1 cellular context compared by ENCODE assay signal in genomic region chr20:30585244-30585796, GRCh38.
A peak's percentile ranks its signal among the peaks of the same experiment; 100 is the strongest.
TF ChIP-seq lines count a peak whose summit lies in the region.
"Not testable (repeated sequence)": the region's sequence is repeated elsewhere in the genome, so short reads cannot be mapped to it uniquely, and the experiment has no call there.

No MANE protein-coding gene starts in this region.

TF ChIP-seq in HepG2, 621 proteins besides CTCF, POLR2A, EP300 and RAD21 (continued from another document and continues in another):
- TF ChIP-seq MYC (CRISPR knock-in tag; IDR thresholded peaks at IDR 0.05; ENCODE audit: borderline replicate concordance), result peak; percentile 77
- peak; percentile 36 for TF ChIP-seq SAP130 (CRISPR knock-in tag; IDR thresholded peaks at IDR 0.05; ENCODE audit: low read depth)
- peak; percentile 30; the same call in 1 of the 2 replicates for TF ChIP-seq BCL6 (CRISPR knock-in tag; IDR thresholded peaks at IDR 0.05)
- peak; percentile 39; the same call in 1 of the 2 replicates for TF ChIP-seq HDAC2 (CRISPR knock-in tag; IDR thresholded peaks at IDR 0.05)
- peak; percentile 98 for TF ChIP-seq MYPOP (CRISPR knock-in tag; IDR thresholded peaks at IDR 0.05)
- TF ChIP-seq, protein P1, sequence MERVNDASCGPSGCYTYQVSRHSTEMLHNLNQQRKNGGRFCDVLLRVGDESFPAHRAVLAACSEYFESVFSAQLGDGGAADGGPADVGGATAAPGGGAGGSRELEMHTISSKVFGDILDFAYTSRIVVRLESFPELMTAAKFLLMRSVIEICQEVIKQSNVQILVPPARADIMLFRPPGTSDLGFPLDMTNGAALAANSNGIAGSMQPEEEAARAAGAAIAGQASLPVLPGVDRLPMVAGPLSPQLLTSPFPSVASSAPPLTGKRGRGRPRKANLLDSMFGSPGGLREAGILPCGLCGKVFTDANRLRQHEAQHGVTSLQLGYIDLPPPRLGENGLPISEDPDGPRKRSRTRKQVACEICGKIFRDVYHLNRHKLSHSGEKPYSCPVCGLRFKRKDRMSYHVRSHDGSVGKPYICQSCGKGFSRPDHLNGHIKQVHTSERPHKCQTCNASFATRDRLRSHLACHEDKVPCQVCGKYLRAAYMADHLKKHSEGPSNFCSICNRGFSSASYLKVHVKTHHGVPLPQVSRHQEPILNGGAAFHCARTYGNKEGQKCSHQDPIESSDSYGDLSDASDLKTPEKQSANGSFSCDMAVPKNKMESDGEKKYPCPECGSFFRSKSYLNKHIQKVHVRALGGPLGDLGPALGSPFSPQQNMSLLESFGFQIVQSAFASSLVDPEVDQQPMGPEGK (CRISPR knock-in tag; IDR thresholded peaks at IDR 0.05), result 0 out of 2 replicates have a peak, but pooled peaks have one; percentile 25
- peak; percentile 22; the same call in 1 of the 2 replicates for TF ChIP-seq ARID4A (CRISPR knock-in tag; IDR thresholded peaks at IDR 0.05; ENCODE audit: borderline replicate concordance)
- peak; percentile 54; the same call in 1 of the 2 replicates for TF ChIP-seq YEATS4 (CRISPR knock-in tag; IDR thresholded peaks at IDR 0.05; ENCODE audit: borderline replicate concordance)
- peak; percentile 13; the same call in 1 of the 2 replicates for TF ChIP-seq FOSL2 (CRISPR knock-in tag; IDR thresholded peaks at IDR 0.05)
- peak; percentile 53; the same call in 1 of the 2 replicates for TF ChIP-seq ZNF331 (CRISPR knock-in tag; IDR thresholded peaks at IDR 0.05)
- not testable (repeated sequence) for TF ChIP-seq HNF1A (IDR thresholded peaks at IDR 0.05; ENCODE audit: low read depth)
- TF ChIP-seq HNF1A (CRISPR knock-in tag; IDR thresholded peaks at IDR 0.05; ENCODE audit: borderline replicate concordance), result 0 out of 2 replicates have a peak, but pooled peaks have one; percentile 29
- peak; percentile 67 to 74; a peak in 3 of 4 replicates for TF ChIP-seq HMGXB4 (CRISPR knock-in tag; IDR thresholded peaks at IDR 0.05; ENCODE audit: borderline replicate concordance in 1 of 2, low read depth in 1 of 2)
- peak; percentile 36; the same call in 1 of the 2 replicates for TF ChIP-seq SPEN (CRISPR knock-in tag; IDR thresholded peaks at IDR 0.05; ENCODE audit: low read depth)
- TF ChIP-seq ATF2 (CRISPR knock-in tag; IDR thresholded peaks at IDR 0.05), result 0 out of 2 replicates have a peak, but pooled peaks have one; percentile 38
- peak; percentile 41; the same call in 1 of the 2 replicates for TF ChIP-seq GATAD1 (CRISPR knock-in tag; IDR thresholded peaks at IDR 0.05)
- TF ChIP-seq, protein P2, sequence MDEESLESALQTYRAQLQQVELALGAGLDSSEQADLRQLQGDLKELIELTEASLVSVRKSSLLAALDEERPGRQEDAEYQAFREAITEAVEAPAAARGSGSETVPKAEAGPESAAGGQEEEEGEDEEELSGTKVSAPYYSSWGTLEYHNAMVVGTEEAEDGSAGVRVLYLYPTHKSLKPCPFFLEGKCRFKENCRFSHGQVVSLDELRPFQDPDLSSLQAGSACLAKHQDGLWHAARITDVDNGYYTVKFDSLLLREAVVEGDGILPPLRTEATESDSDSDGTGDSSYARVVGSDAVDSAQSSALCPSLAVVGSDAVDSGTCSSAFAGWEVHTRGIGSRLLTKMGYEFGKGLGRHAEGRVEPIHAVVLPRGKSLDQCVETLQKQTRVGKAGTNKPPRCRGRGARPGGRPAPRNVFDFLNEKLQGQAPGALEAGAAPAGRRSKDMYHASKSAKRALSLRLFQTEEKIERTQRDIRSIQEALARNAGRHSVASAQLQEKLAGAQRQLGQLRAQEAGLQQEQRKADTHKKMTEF (CRISPR knock-in tag; IDR thresholded peaks at IDR 0.05), result peak; percentile 43; the same call in 1 of the 2 replicates
- TF ChIP-seq TFDP2 (CRISPR knock-in tag; IDR thresholded peaks at IDR 0.05), result peak; percentile 52; the same call in 1 of the 2 replicates
- TF ChIP-seq, protein P3, sequence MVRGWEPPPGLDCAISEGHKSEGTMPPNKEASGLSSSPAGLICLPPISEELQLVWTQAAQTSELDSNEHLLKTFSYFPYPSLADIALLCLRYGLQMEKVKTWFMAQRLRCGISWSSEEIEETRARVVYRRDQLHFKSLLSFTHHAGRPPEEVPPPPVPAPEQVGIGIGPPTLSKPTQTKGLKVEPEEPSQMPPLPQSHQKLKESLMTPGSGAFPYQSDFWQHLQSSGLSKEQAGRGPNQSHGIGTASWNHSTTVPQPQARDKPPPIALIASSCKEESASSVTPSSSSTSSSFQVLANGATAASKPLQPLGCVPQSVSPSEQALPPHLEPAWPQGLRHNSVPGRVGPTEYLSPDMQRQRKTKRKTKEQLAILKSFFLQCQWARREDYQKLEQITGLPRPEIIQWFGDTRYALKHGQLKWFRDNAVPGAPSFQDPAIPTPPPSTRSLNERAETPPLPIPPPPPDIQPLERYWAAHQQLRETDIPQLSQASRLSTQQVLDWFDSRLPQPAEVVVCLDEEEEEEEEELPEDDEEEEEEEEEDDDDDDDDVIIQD (CRISPR knock-in tag; IDR thresholded peaks at IDR 0.05; ENCODE audit: low read depth), result 0 out of 2 replicates have a peak, but pooled peaks have one; percentile 30
- peak; percentile 44; the same call in 1 of the 2 replicates for TF ChIP-seq ZNF350 (CRISPR knock-in tag; IDR thresholded peaks at IDR 0.05; ENCODE audit: borderline replicate concordance, low read depth)
- 0 out of 2 replicates have a peak, but pooled peaks have one; percentile 54 for TF ChIP-seq ZNF552 (CRISPR knock-in tag; IDR thresholded peaks at IDR 0.05; ENCODE audit: borderline replicate concordance)
- TF ChIP-seq KLF12 (CRISPR knock-in tag; IDR thresholded peaks at IDR 0.05; ENCODE audit: borderline replicate concordance), result 0 out of 2 replicates have a peak, but pooled peaks have one; percentile 41
- TF ChIP-seq HOXA3 (CRISPR knock-in tag; IDR thresholded peaks at IDR 0.05), result peak; percentile 45; the same call in 1 of the 2 replicates
- 0 out of 2 replicates have a peak, but pooled peaks have one; percentile 31 for TF ChIP-seq DMAP1 (CRISPR knock-in tag; IDR thresholded peaks at IDR 0.05)
- TF ChIP-seq, protein P4, sequence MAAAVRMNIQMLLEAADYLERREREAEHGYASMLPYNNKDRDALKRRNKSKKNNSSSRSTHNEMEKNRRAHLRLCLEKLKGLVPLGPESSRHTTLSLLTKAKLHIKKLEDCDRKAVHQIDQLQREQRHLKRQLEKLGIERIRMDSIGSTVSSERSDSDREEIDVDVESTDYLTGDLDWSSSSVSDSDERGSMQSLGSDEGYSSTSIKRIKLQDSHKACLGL (CRISPR knock-in tag; IDR thresholded peaks at IDR 0.05), result peak; percentile 68; the same call in 1 of the 2 replicates
- TF ChIP-seq ZNF777 (CRISPR knock-in tag; IDR thresholded peaks at IDR 0.05), result peak; percentile 80
- TF ChIP-seq HNRNPL (IDR thresholded peaks at IDR 0.05; ENCODE audit: low read depth, low read length), result 0 out of 2 replicates have a peak, but pooled peaks have one; percentile 46
- peak; percentile 33 for TF ChIP-seq XRCC5 (optimal IDR thresholded peaks at IDR 0.05; ENCODE audit: low read length)
- peak; percentile 46; the same call in 1 of the 2 replicates for TF ChIP-seq KDM4B (CRISPR knock-in tag; IDR thresholded peaks at IDR 0.05)
- TF ChIP-seq SKI (IDR thresholded peaks at IDR 0.05; ENCODE audit: partially characterized antibody), result peak; percentile 89
- TF ChIP-seq, protein P5, sequence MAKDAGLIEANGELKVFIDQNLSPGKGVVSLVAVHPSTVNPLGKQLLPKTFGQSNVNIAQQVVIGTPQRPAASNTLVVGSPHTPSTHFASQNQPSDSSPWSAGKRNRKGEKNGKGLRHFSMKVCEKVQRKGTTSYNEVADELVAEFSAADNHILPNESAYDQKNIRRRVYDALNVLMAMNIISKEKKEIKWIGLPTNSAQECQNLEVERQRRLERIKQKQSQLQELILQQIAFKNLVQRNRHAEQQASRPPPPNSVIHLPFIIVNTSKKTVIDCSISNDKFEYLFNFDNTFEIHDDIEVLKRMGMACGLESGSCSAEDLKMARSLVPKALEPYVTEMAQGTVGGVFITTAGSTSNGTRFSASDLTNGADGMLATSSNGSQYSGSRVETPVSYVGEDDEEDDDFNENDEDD (CRISPR knock-in tag; IDR thresholded peaks at IDR 0.05; ENCODE audit: borderline replicate concordance), result peak; percentile 67; the same call in 1 of the 2 replicates
- TF ChIP-seq SALL1 (CRISPR knock-in tag; IDR thresholded peaks at IDR 0.05), result peak; percentile 44
